ENCODE assay signal across 24 cellular contexts in the genomic region with DNA sequence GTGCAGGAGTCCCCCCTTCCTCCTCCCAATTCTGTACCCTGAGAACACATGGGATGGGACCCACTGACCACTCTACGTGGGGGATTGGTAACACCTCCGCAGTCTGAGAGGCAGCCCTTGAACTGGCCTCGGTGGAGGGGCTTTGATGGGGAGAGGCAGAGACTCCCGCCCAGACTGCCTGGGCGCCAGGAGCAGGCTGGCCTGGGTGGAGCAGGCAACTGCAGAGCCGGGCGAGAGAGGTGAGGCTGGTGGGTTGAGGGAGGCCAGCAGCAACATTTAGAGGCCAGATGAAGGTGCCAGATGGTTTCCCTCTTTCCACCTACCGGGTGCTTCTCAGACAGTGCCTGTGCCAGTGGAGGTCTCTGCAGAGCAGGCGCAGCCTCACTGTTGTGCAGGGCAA. TPM values are rescaled to one million over a fixed set of nuclear protein-coding genes. Genes with fewer than 3 reads are reported as not detected.
"Had no signal": no experiment of that assay in that cellular context is flagged by ENCODE, and none has a peak within 500 bp of the region (broad histone marks: within the 10 kb centered on the region; RNA-seq: fewer than 3 reads in every experiment).

No MANE protein-coding gene starts in this region.

- H3K27me3 ChIP-seq: colonic mucosa, hepatocyte had no signal

- H3K4me3 ChIP-seq: colonic mucosa, gastroesophageal sphincter, heart left ventricle, hepatocyte, lung, smooth muscle cell, tibial artery had no signal

- FAIRE-seq: kidney had no signal

- H3K9me3 ChIP-seq: colonic mucosa, gastroesophageal sphincter, heart left ventricle, tibial artery had no signal

- H3K4me1 ChIP-seq: colonic mucosa, gastroesophageal sphincter, heart left ventricle, parathyroid adenoma, tibial artery had no signal

- H3K9ac ChIP-seq: parathyroid adenoma had no signal

- DNase-seq: colonic mucosa; effector CD8-positive, alpha-beta T cell; endodermal cell; foreskin fibroblast; heart left ventricle; kidney; natural killer cell; stimulated activated CD4-positive, alpha-beta T cell treated with anti-CD3 and anti-CD28 coated beads, Interleukin-12 subunit alpha, Interleukin-12 subunit beta, amount 100 ng/mL, for 4 hours; stimulated activated CD4-positive, alpha-beta T cell treated with anti-CD3 and anti-CD28 coated beads, Interleukin-1b, Interleukin-23, amount 100 ng/mL, for 48 hours; stimulated activated CD4-positive, alpha-beta T cell treated with anti-CD3 and anti-CD28 coated beads, Interleukin-4, amount 100 ng/mL, for 1 hour; stimulated activated CD8-positive, alpha-beta memory T cell treated with anti-CD3 and anti-CD28 coated beads, Interleukin-4, amount 100 ng/mL, for 48 hours; stimulated activated naive CD4-positive, alpha-beta T cell; stimulated activated naive CD8-positive, alpha-beta T cell treated with anti-CD3 and anti-CD28 coated beads, Interleukin-15, amount 100 ng/mL, for 72 hours; tibial artery had no signal

- H3K36me3 ChIP-seq: colonic mucosa, gastroesophageal sphincter, heart left ventricle, tibial artery had no signal

- H3K27ac ChIP-seq: colonic mucosa, epithelial cell of prostate, gastroesophageal sphincter, heart left ventricle, hepatocyte, parathyroid adenoma, tibial artery had no signal

- H3K4me2 ChIP-seq: hepatocyte, smooth muscle cell had no signal

- H2AFZ ChIP-seq: hepatocyte, parathyroid adenoma had no signal

- ATAC-seq: esophagus mucosa, gastroesophageal sphincter, heart left ventricle, left lobe of liver, natural killer cell, sciatic nerve had no signal

RNA-seq across cellular contexts. Expression of a gene that starts 30.7 kb away (rescaled TPM):
- total RNA-seq: osteoblast had no signal
